10 cellular contexts compared by ENCODE assay signal in the genomic region with DNA sequence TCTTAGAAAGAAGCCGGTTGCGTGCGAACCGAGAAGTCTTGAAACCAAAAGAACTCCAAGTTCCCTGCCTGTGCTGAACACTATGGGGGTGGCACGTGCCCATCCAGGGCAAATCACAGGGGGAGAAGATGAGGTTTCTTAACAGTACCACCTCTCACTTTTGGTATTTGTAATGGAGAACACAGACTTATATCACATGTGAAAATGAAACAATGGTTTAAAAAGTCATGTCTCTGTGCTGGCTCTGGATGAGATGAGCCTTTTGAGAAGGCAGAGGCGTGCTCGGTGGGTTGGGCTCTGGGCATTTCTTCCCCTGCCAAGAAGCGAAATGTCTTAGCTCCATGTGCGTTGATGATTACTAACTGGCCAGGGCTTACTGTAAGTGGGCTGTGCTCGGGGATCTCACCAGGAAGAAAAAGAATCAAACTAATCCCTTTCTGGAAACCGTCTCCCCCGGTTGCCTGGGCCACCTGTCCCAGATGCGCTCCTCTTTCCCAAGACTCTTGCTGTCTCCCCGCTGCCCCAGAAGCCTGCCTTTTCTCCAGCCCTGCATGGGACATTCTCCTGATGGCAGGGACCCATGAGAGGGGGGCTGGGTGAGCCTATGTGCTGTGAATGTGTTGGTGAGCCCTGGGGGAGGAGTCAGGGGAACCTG.
DNase-seq lines count a peak whose midpoint lies in the region; ATAC-seq and TF ChIP-seq lines count a peak whose summit lies in the region.
"Had no signal": no experiment of that assay in that cellular context is flagged by ENCODE, and none has a peak within 500 bp of the region (broad histone marks: within the 10 kb centered on the region; RNA-seq: fewer than 3 reads in every experiment).

No MANE protein-coding gene starts in this region.

- CTCF ChIA-PET in activated CD4-positive, alpha-beta memory T cell treated with anti-CD3 and anti-CD28 coated beads for 36 hours (lab: Charles Lee) = interaction anchor here (1.3 kb wide), 1 partner anchor 31 kb away, joined by 3 read pairs; no protein-coding TSS in a partner anchor
- CTCF ChIA-PET in CD8-positive, alpha-beta T cell (lab: Charles Lee) = interaction anchor here (0.6 kb wide), 1 partner anchor 81 kb away, joined by 3 read pairs; no protein-coding TSS in a partner anchor

- H3K27me3 ChIP-seq in CD8-positive, alpha-beta T cell (ENCODE audit: insufficient read depth, low read length) = no peaks in the 10 kb centered on the region

- no peak overlapping the region for H3K27ac ChIP-seq in CD8-positive, alpha-beta T cell (ENCODE audit: low read depth, low read length)
- H3K27ac ChIP-seq: 22Rv1 had no signal

- no peak overlapping the region for H3K4me3 ChIP-seq in CD8-positive, alpha-beta T cell (ENCODE audit: low read depth, low read length)
- H3K4me3 ChIP-seq: K562 had no signal

- peak overlapping the region; percentile 80 for H3K27ac Mint-ChIP-seq in activated CD4-positive, alpha-beta memory T cell treated with anti-CD3 and anti-CD28 coated beads for 36 hours
- no peak overlapping the region for H3K27ac Mint-ChIP-seq in CD8-positive, alpha-beta T cell

- H3K4me3 Mint-ChIP-seq in activated CD4-positive, alpha-beta memory T cell treated with anti-CD3 and anti-CD28 coated beads for 36 hours = no peak overlapping the region
- H3K4me3 Mint-ChIP-seq in CD8-positive, alpha-beta T cell = no peak overlapping the region

- intact Hi-C loops in activated CD4-positive, alpha-beta memory T cell treated with anti-CD3 and anti-CD28 coated beads for 36 hours (cut with micrococcal nuclease) = loop anchor here (1.0 to 5.0 kb wide), 2 partner anchors 42 to 54 kb away; no protein-coding TSS in a partner anchor
- intact Hi-C loops in CD8-positive, alpha-beta T cell (cut with DNase I, micrococcal nuclease) = no loop called here

- H3K4me1 Mint-ChIP-seq in activated CD4-positive, alpha-beta memory T cell treated with anti-CD3 and anti-CD28 coated beads for 36 hours (ENCODE audit: low read depth) = peaks cover 33% of the 10 kb centered on the region
- H3K4me1 Mint-ChIP-seq in CD8-positive, alpha-beta T cell (ENCODE audit: low read depth) = no peaks in the 10 kb centered on the region

- POLR2A ChIA-PET in activated CD4-positive, alpha-beta memory T cell treated with anti-CD3 and anti-CD28 coated beads for 36 hours (lab: Charles Lee) = no interaction called here
- POLR2A ChIA-PET in CD8-positive, alpha-beta T cell (lab: Charles Lee) = no interaction called here

- H3K9me3 Mint-ChIP-seq in activated CD4-positive, alpha-beta memory T cell treated with anti-CD3 and anti-CD28 coated beads for 36 hours = no peaks in the 10 kb centered on the region
- H3K9me3 Mint-ChIP-seq in CD8-positive, alpha-beta T cell = no peaks in the 10 kb centered on the region

- H3K36me3 Mint-ChIP-seq in activated CD4-positive, alpha-beta memory T cell treated with anti-CD3 and anti-CD28 coated beads for 36 hours = peaks cover 3% of the 10 kb centered on the region
- H3K36me3 Mint-ChIP-seq in CD8-positive, alpha-beta T cell = no peaks in the 10 kb centered on the region

- H3K9me3 ChIP-seq in CD8-positive, alpha-beta T cell (ENCODE audit: low read length) = no peaks in the 10 kb centered on the region

- DNase-seq in DMS 273 (lab: John Stamatoyannopoulos, UW; ENCODE audit: unreplicated experiment) (peak; percentile 33), DMS 273 treated with DMSO at 0.1 percent for 48 hours (lab: John Stamatoyannopoulos, UW) (no peak), retina (peak; percentile 25), NCI-H2196 treated with DMSO at 0.1 percent for 48 hours (lab: John Stamatoyannopoulos, UW; ENCODE audit: unreplicated experiment) (no peak)
- peak; percentile 84 for DNase-seq in activated CD4-positive, alpha-beta memory T cell treated with anti-CD3 and anti-CD28 coated beads for 36 hours
- no peak for DNase-seq in CD8-positive, alpha-beta T cell

- H3K27me3 Mint-ChIP-seq in activated CD4-positive, alpha-beta memory T cell treated with anti-CD3 and anti-CD28 coated beads for 36 hours = no peaks in the 10 kb centered on the region
- H3K27me3 Mint-ChIP-seq in CD8-positive, alpha-beta T cell (ENCODE audit: low read depth) = no peaks in the 10 kb centered on the region

- H3K4me1 ChIP-seq in CD8-positive, alpha-beta T cell (ENCODE audit: insufficient read depth, low read length) = no peaks in the 10 kb centered on the region

- TF ChIP-seq CTCF in CD8-positive, alpha-beta T cell (IDR thresholded peaks at IDR 0.05) = no peak

- ATAC-seq in HG02610 (IDR thresholded peaks at IDR 0.05; ENCODE audit: unreplicated experiment) = peak; percentile 71
- ATAC-seq in CD8-positive, alpha-beta T cell = no peak
- no peak for ATAC-seq in HG03097 (IDR thresholded peaks at IDR 0.05; ENCODE audit: low FRiP score, unreplicated experiment)
- ATAC-seq: K562 had no signal

- H3K36me3 ChIP-seq in CD8-positive, alpha-beta T cell (ENCODE audit: insufficient read depth, low read length) = no peaks in the 10 kb centered on the region

Comparison
In these comparisons a context has a peak if more than half of its experiments do, and no peak if none do; other contexts are left out.
1. DNase-seq: peak in DMS 273 (single experiment), activated CD4-positive, alpha-beta memory T cell treated with anti-CD3 and anti-CD28 coated beads for 36 hours (single experiment) and retina (single experiment); none in DMS 273 treated with DMSO at 0.1 percent for 48 hours (single experiment), CD8-positive, alpha-beta T cell (0 of 7) and NCI-H2196 treated with DMSO at 0.1 percent for 48 hours (single experiment).